ENCODE assay signal across 8 cellular contexts in the genomic region with DNA sequence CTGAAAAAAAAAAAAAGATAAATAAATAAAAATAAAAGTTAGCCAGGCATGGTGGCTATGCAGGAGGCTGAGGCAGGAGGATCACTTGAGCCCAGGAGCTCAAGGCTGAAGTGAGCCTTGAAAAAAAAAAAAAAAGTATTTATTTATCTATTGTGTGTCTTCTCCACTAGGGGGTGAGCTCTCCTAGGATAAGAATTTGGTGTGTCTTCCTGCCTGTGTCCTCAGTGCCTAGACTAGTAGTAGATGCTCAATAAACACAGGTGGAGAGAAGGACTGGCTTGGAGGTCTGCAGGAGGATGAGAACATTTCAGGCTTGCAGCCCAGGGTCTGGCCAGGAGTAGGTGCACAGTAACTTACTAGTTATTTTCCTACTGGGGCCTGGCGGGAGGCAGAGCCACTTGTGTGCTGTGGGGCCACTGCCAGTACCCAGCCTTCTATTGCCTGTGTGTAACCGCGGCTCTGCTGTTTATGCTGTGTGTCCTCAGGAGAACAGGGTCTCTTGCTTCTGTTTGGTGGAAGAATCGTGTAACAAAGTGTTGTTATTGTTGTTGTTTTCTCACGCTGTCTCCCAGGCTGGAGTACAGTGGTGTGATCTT. TPM values are rescaled to one million over a fixed set of nuclear protein-coding genes. Genes with fewer than 3 reads are reported as not detected.
A peak's percentile ranks its signal among the peaks of the same experiment; 100 is the strongest.
DNase-seq lines count a peak whose midpoint lies in the region; ATAC-seq and TF ChIP-seq lines count a peak whose summit lies in the region.

No MANE protein-coding gene starts in this region.

- H3K9me3 ChIP-seq in CD4-positive, alpha-beta memory T cell (ENCODE audit: control insufficient read depth in 1 of 2, low read length in 2 of 2) = no peaks in the 10 kb centered on the region
- H3K9me3 ChIP-seq in fibroblast of lung (ENCODE audit: control insufficient read depth, insufficient read depth, low read depth, low read length) = no peaks in the 10 kb centered on the region

- H3K27me3 ChIP-seq in CD4-positive, alpha-beta memory T cell (ENCODE audit: insufficient read depth, low read length) = no peaks in the 10 kb centered on the region
- H3K27me3 ChIP-seq in H7 (ENCODE audit: control insufficient read depth, insufficient read depth, low read length) (peaks cover 12% of the 10 kb centered on the region; the same call in 1 of the 2 replicates), fibroblast of lung (ENCODE audit: control insufficient read depth, insufficient read depth, low read length) (peaks cover 6% of the 10 kb centered on the region)

- H3K4me3 ChIP-seq in CD4-positive, alpha-beta memory T cell (ENCODE audit: low read length in 2 of 2) = no peak overlapping the region
- no peak overlapping the region for H3K4me3 ChIP-seq in H7 (ENCODE audit: insufficient read depth, low read depth, low read length)
- no peak overlapping the region for H3K4me3 ChIP-seq in fibroblast of lung (replicated peaks in 1 of 4; ENCODE audit: control extremely low read depth in 1 of 4, insufficient read depth in 1 of 4, low read depth in 3 of 4, low read length in 4 of 4)

- H3K4me1 Mint-ChIP-seq in CD4-positive, alpha-beta memory T cell = peaks cover 7 to 20% (median 19%) of the 10 kb centered on the region in 4 donors

- no peak overlapping the region for H3K4me3 Mint-ChIP-seq in CD4-positive, alpha-beta memory T cell

- TF ChIP-seq CTCF in fibroblast of lung (conservative IDR thresholded peaks at IDR 0.05 in 1 of 2, IDR thresholded peaks at IDR 0.05 in 1 of 2; ENCODE audit: low read depth in 1 of 2, low read length in 2 of 2) = peak; percentile 48 to 49

- no peaks in the 10 kb centered on the region for H3K36me3 ChIP-seq in CD4-positive, alpha-beta memory T cell (ENCODE audit: insufficient read depth, low read length)
- peaks cover 1% of the 10 kb centered on the region for H3K36me3 ChIP-seq in H7 (replicated peaks; ENCODE audit: control insufficient read depth, insufficient read depth, low read length)
- no peaks in the 10 kb centered on the region for H3K36me3 ChIP-seq in fibroblast of lung (ENCODE audit: control insufficient read depth, insufficient read depth, low read length)

- H3K4me1 ChIP-seq in CD4-positive, alpha-beta memory T cell (ENCODE audit: insufficient read depth, low read length) = peaks cover 18% of the 10 kb centered on the region
- H3K4me1 ChIP-seq in fibroblast of lung (ENCODE audit: control insufficient read depth, extremely low read depth, insufficient read depth, low read length) = no peaks in the 10 kb centered on the region

- DNase-seq in CD4-positive, alpha-beta memory T cell = peak in 4 of 5 donors; percentile 61 to 74 (median 66)
- DNase-seq in H7 (peak; percentile 75), RKO (ENCODE audit: low spot score) (peak; percentile 73), fibroblast of lung (ENCODE audit: low read depth in 2 of 2) (peak; percentile 33 to 64), stromal cell of bone marrow (ENCODE audit: low read depth) (peak; percentile 18), globus pallidus (ENCODE audit: low spot score) (no peak), NCI-H2081 (lab: John Stamatoyannopoulos, UW) (no peak)

- no peak overlapping the region for H2AFZ ChIP-seq in fibroblast of lung (ENCODE audit: low read length)

- H3K9ac ChIP-seq in fibroblast of lung (ENCODE audit: insufficient read depth, low read length) = no peak overlapping the region

- intact Hi-C loops in CD4-positive, alpha-beta memory T cell (cut with micrococcal nuclease) = loop anchor here (1.0 kb wide), 3 partner anchors 78 to 102 kb away; no protein-coding TSS in a partner anchor

- H4K20me1 ChIP-seq in fibroblast of lung (ENCODE audit: control insufficient read depth, extremely low read depth, insufficient read depth, low read length) = no peaks in the 10 kb centered on the region

- H3K27ac ChIP-seq in CD4-positive, alpha-beta memory T cell (ENCODE audit: low read depth, low read length) = no peak overlapping the region
- no peak overlapping the region for H3K27ac ChIP-seq in fibroblast of lung (ENCODE audit: insufficient read depth, low read length)

- H3K36me3 Mint-ChIP-seq in CD4-positive, alpha-beta memory T cell = peaks cover 7 to 14% of the 10 kb centered on the region in 2 donors

- no peaks in the 10 kb centered on the region for H3K79me2 ChIP-seq in fibroblast of lung (ENCODE audit: control insufficient read depth, insufficient read depth, low read length)

- no peak for ATAC-seq in HG02763 (IDR thresholded peaks at IDR 0.05; ENCODE audit: unreplicated experiment)

- no peak overlapping the region for H3K4me2 ChIP-seq in fibroblast of lung (ENCODE audit: extremely low read depth, insufficient read depth, low read length)

- no peaks in the 10 kb centered on the region for H3K27me3 Mint-ChIP-seq in CD4-positive, alpha-beta memory T cell

- POLR2A ChIA-PET in CD4-positive, alpha-beta memory T cell (lab: Charles Lee; ENCODE audit: partially characterized antibody) = interaction anchor here (0.9 to 2.0 kb wide), 3 partner anchors 11 to 102 kb away, joined by 6 to 13 read pairs (median 11); no protein-coding TSS in a partner anchor

- CTCF ChIA-PET in CD4-positive, alpha-beta memory T cell (lab: Charles Lee; ENCODE audit: partially characterized antibody) = interaction anchor here (0.6 to 8.0 kb wide), 18 partner anchors 8 to 169 kb away, joined by 3 to 203 read pairs (median 4); no protein-coding TSS in a partner anchor

- peak overlapping the region in 2 of 7 donors; percentile 31 to 52 for H3K27ac Mint-ChIP-seq in CD4-positive, alpha-beta memory T cell

- no peaks in the 10 kb centered on the region for H3K9me3 Mint-ChIP-seq in CD4-positive, alpha-beta memory T cell

RNA-seq across cellular contexts. Expression of gene LMTK3, which starts 5.4 kb away (rescaled TPM):
- 10 to 100 TPM; 18.5 to 20.6 TPM for total RNA-seq in CD4-positive, alpha-beta memory T cell
- polyA plus RNA-seq in CD4-positive, alpha-beta memory T cell = under 1 TPM in 1 of 2 donors, not detected in 1; 0.17 TPM
- 3.0 and 3.6 TPM in 2 replicates for total RNA-seq in H7 (2014; rRNA removed; shearing (Covaris generic))
- under 0.01 and 0.17 TPM in 2 replicates for total RNA-seq in fibroblast of lung
- 0.01 TPM in 1 of 2 replicates, not detected in the other for polyA plus RNA-seq in fibroblast of lung
- polyA plus RNA-seq in fibroblast of lung (2012) = 0.10 and 0.14 TPM in 2 replicates
- 0.37 TPM in 1 of 2 replicates, not detected in the other for polyA minus RNA-seq in fibroblast of lung (ENCODE audit: low replicate concordance)

RNA-seq across cellular contexts. Expression of gene CYTH2, which starts 37.1 kb away (rescaled TPM):
- total RNA-seq in CD4-positive, alpha-beta memory T cell = 10 to 100 TPM; 74.9 to 89.0 TPM
- polyA plus RNA-seq in CD4-positive, alpha-beta memory T cell = 10 to 100 TPM; 30.1 to 31.3 TPM
- 42.9 and 51.3 TPM in 2 replicates for total RNA-seq in H7 (2014; rRNA removed; shearing (Covaris generic))
- total RNA-seq in fibroblast of lung = 25.8 and 27.2 TPM in 2 replicates
- polyA plus RNA-seq in fibroblast of lung = 18.6 and 26.6 TPM in 2 replicates
- 25.7 and 33.9 TPM in 2 replicates for polyA plus RNA-seq in fibroblast of lung (2012)
- polyA minus RNA-seq in fibroblast of lung (ENCODE audit: low replicate concordance) = 33.6 and 72.4 TPM in 2 replicates

RNA-seq across cellular contexts. Expression of gene SULT2B1, which starts 45.7 kb away (rescaled TPM):
- total RNA-seq in CD4-positive, alpha-beta memory T cell = not detected
- under 1 TPM in 1 of 2 donors, not detected in 1; 0.13 TPM for polyA plus RNA-seq in CD4-positive, alpha-beta memory T cell
- 1.8 and 2.8 TPM in 2 replicates for total RNA-seq in H7 (2014; rRNA removed; shearing (Covaris generic))
- total RNA-seq in fibroblast of lung = 0.33 TPM in 1 of 2 replicates, not detected in the other
- 0.10 TPM in 1 of 2 replicates, not detected in the other for polyA plus RNA-seq in fibroblast of lung
- polyA plus RNA-seq in fibroblast of lung (2012) = 0.13 and 0.23 TPM in 2 replicates
- polyA minus RNA-seq in fibroblast of lung (ENCODE audit: low replicate concordance) = not detected in 2 replicates

RNA-seq across cellular contexts. Expression of gene KCNJ14, which starts 50.9 kb away (rescaled TPM):
- total RNA-seq in CD4-positive, alpha-beta memory T cell = 1 to 10 TPM; 2.5 to 3.6 TPM
- under 1 TPM; 0.18 to 0.22 TPM for polyA plus RNA-seq in CD4-positive, alpha-beta memory T cell
- total RNA-seq in H7 (2014; rRNA removed; shearing (Covaris generic)) = 0.21 and 0.70 TPM in 2 replicates
- 0.26 and 0.50 TPM in 2 replicates for total RNA-seq in fibroblast of lung
- 0.15 and 0.18 TPM in 2 replicates for polyA plus RNA-seq in fibroblast of lung
- 0.17 and 0.24 TPM in 2 replicates for polyA plus RNA-seq in fibroblast of lung (2012)
- polyA minus RNA-seq in fibroblast of lung (ENCODE audit: low replicate concordance) = 0.85 TPM in 1 of 2 replicates, not detected in the other

Comparison
In these comparisons a context has a peak if more than half of its experiments do, and no peak if none do; other contexts are left out.
1. DNase-seq: peak in CD4-positive, alpha-beta memory T cell (4 of 5), H7 (single experiment), RKO (single experiment), fibroblast of lung (2 of 2) and stromal cell of bone marrow (single experiment); none in globus pallidus (single experiment) and NCI-H2081 (0 of 2).